Comparison of ENCODE assay signal across 10 cellular contexts in the genomic region with DNA sequence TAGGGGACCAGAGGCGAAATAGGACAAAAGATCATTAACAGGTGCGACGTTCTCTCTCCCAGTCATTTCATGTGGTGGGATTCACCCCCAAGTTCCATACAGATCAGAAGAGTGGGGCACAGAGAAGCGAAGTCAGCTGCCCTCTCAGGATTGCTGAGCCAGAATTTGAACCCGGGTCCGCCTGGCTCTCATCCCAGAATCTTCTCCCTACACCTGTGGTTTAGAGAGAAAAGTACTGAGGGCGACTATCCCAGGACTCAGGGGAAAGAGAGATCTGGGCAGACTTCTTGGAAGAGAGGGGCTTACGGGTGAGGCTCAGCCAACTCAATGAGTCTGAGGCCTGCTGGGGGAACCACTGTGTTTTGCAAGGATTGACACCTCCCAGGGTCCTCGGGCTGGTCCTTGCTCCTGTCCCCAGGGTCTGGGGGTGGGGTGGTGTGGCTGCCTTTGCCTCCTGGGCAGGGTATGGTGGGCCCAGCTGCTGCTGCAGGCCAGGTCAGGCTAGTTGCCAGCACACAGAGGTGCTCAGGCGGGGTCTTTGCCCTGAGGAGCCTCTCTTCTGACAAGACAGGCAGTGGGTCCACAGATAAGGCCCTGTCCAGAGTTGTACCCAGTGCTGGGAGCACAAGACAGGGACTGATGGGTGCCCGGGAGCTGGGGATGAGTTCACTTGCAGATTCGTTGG. TPM values are rescaled to one million over a fixed set of nuclear protein-coding genes. Genes with fewer than 3 reads are reported as not detected.
DNase-seq lines count a peak whose midpoint lies in the region; TF ChIP-seq lines count a peak whose summit lies in the region.
"Had no signal": no experiment of that assay in that cellular context is flagged by ENCODE, and none has a peak within 500 bp of the region (broad histone marks: within the 10 kb centered on the region; RNA-seq: fewer than 3 reads in every experiment).

No MANE protein-coding gene starts in this region.

- H3K9me2 ChIP-seq in hepatocyte (replicated peaks; ENCODE audit: insufficient read depth) = no peaks in the 10 kb centered on the region

- H3K4me1 ChIP-seq in HAP-1 = no peaks in the 10 kb centered on the region
- H3K4me1 ChIP-seq in hepatocyte (ENCODE audit: insufficient read depth) = peaks cover 47% of the 10 kb centered on the region
- H3K4me1 ChIP-seq in skeletal muscle satellite cell (ENCODE audit: control insufficient read depth, insufficient read depth, low read length) = peaks cover 61% of the 10 kb centered on the region

- DNase-seq in HAP-1 (ENCODE audit: low spot score in 2 of 2) (no peak), hepatocyte (ENCODE audit: low spot score) (no peak), NCI-H69 (lab: John Stamatoyannopoulos, UW) (no peak), KBM-7 (no peak), iPS-NIHi11 (ENCODE audit: low spot score) (no peak), DMS 273 (lab: John Stamatoyannopoulos, UW; ENCODE audit: unreplicated experiment) (no peak)
- no peak for DNase-seq in activated CD4-positive, alpha-beta memory T cell treated with anti-CD3 and anti-CD28 coated beads, Interleukin-2, amount 10 ng/mL, durations not matched to agents 7 days and 5 days

- WGBS in hepatocyte (ENCODE audit: low lambda C conversion rate, missing lambda C conversion rate) = 79% methylated on average over 12 of the region's 12 CpGs

- peak overlapping the region; percentile 47 for H3K4me3 Mint-ChIP-seq in activated CD4-positive, alpha-beta memory T cell treated with anti-CD3 and anti-CD28 coated beads, Interleukin-2, amount 10 ng/mL, durations not matched to agents 7 days and 5 days

- H3K4me3 ChIP-seq in HAP-1 (peak overlapping the region; percentile 49), hepatocyte (peak overlapping the region; percentile 93), skeletal muscle satellite cell (ENCODE audit: low read length) (peak overlapping the region; percentile 76)

- H3K27me3 Mint-ChIP-seq in activated CD4-positive, alpha-beta memory T cell treated with anti-CD3 and anti-CD28 coated beads, Interleukin-2, amount 10 ng/mL, durations not matched to agents 7 days and 5 days = peaks cover 31% of the 10 kb centered on the region

- H3K9me3 Mint-ChIP-seq in activated CD4-positive, alpha-beta memory T cell treated with anti-CD3 and anti-CD28 coated beads, Interleukin-2, amount 10 ng/mL, durations not matched to agents 7 days and 5 days = no peaks in the 10 kb centered on the region

- CTCF ChIA-PET in activated CD4-positive, alpha-beta memory T cell treated with anti-CD3 and anti-CD28 coated beads, Interleukin-2, amount 10 ng/mL, durations not matched to agents 7 days and 5 days (lab: Charles Lee) = no interaction called here

- peak overlapping the region; percentile 90 for H3K9ac ChIP-seq in skeletal muscle satellite cell (ENCODE audit: low read depth, low read length)

- no peak for TF ChIP-seq CTCF in hepatocyte (IDR thresholded peaks at IDR 0.05; ENCODE audit: poor library complexity)

- no peaks in the 10 kb centered on the region for H3K36me3 Mint-ChIP-seq in activated CD4-positive, alpha-beta memory T cell treated with anti-CD3 and anti-CD28 coated beads, Interleukin-2, amount 10 ng/mL, durations not matched to agents 7 days and 5 days (ENCODE audit: low read depth)

- no peak overlapping the region for H3K27ac Mint-ChIP-seq in activated CD4-positive, alpha-beta memory T cell treated with anti-CD3 and anti-CD28 coated beads, Interleukin-2, amount 10 ng/mL, durations not matched to agents 7 days and 5 days

- in situ Hi-C loops in HAP-1 (cut with MboI; ENCODE audit: low sequenced_read_pairs) (no loop called here), KBM-7 (cut with MboI; ENCODE audit: low pct_unique_long_range_greater_than_20kb, low sequenced_read_pairs) (no loop called here)

- H3K27ac ChIP-seq in hepatocyte = peak overlapping the region; percentile 91

- peaks cover 16% of the 10 kb centered on the region for H3K4me1 Mint-ChIP-seq in activated CD4-positive, alpha-beta memory T cell treated with anti-CD3 and anti-CD28 coated beads, Interleukin-2, amount 10 ng/mL, durations not matched to agents 7 days and 5 days

- no peaks in the 10 kb centered on the region for H3K27me3 ChIP-seq in HAP-1 (ENCODE audit: low read depth)
- no peaks in the 10 kb centered on the region for H3K27me3 ChIP-seq in hepatocyte
- no peaks in the 10 kb centered on the region for H3K27me3 ChIP-seq in skeletal muscle satellite cell (ENCODE audit: control insufficient read depth, insufficient read depth, low read length)

- POLR2A ChIA-PET in activated CD4-positive, alpha-beta memory T cell treated with anti-CD3 and anti-CD28 coated beads, Interleukin-2, amount 10 ng/mL, durations not matched to agents 7 days and 5 days (lab: Charles Lee) = interaction anchor here (1.5 kb wide), 1 partner anchor 15 kb away, joined by 3 read pairs; no protein-coding TSS in a partner anchor

- H4K20me1 ChIP-seq in hepatocyte (ENCODE audit: insufficient read depth, poor library complexity, severe bottlenecking) = no peaks in the 10 kb centered on the region

- H3K9me3 ChIP-seq in HAP-1 (no peaks in the 10 kb centered on the region), hepatocyte (ENCODE audit: low read depth) (no peaks in the 10 kb centered on the region), skeletal muscle satellite cell (replicated peaks; ENCODE audit: low read length) (no peaks in the 10 kb centered on the region)

- H3K36me3 ChIP-seq in HAP-1 (replicated peaks) = no peaks in the 10 kb centered on the region
- no peaks in the 10 kb centered on the region for H3K36me3 ChIP-seq in hepatocyte (replicated peaks; ENCODE audit: insufficient read depth, low read depth)
- H3K36me3 ChIP-seq in skeletal muscle satellite cell (ENCODE audit: insufficient read depth, low read length) = no peaks in the 10 kb centered on the region

- peaks cover 54% of the 10 kb centered on the region for H3K79me2 ChIP-seq in hepatocyte

- no peak overlapping the region for H2AFZ ChIP-seq in hepatocyte

- peak overlapping the region; percentile 86 for H3K4me2 ChIP-seq in hepatocyte
- peak overlapping the region; percentile 90 for H3K4me2 ChIP-seq in skeletal muscle satellite cell (ENCODE audit: low read length)

RNA-seq across cellular contexts. Expression of gene CAPN5, which starts 1.1 kb away (rescaled TPM):
- total RNA-seq in activated CD4-positive, alpha-beta memory T cell treated with anti-CD3 and anti-CD28 coated beads, Interleukin-2, amount 10 ng/mL, durations not matched to agents 7 days and 5 days = under 1 TPM; 0.43 to 0.65 TPM
- 25.2 and 29.1 TPM in 2 replicates for total RNA-seq in hepatocyte
- 28.8 and 34.6 TPM in 2 replicates for polyA plus RNA-seq in hepatocyte
- 21.2 and 21.5 TPM in 2 replicates for total RNA-seq in skeletal muscle satellite cell (2012; rRNA removed)

RNA-seq across cellular contexts. Expression of gene B3GNT6, which starts 33.7 kb away (rescaled TPM):
- not detected for total RNA-seq in activated CD4-positive, alpha-beta memory T cell treated with anti-CD3 and anti-CD28 coated beads, Interleukin-2, amount 10 ng/mL, durations not matched to agents 7 days and 5 days
- 0.12 and 0.33 TPM in 2 replicates for total RNA-seq in hepatocyte
- polyA plus RNA-seq in hepatocyte = not detected in 2 replicates
- not detected in 2 replicates for total RNA-seq in skeletal muscle satellite cell (2012; rRNA removed)
- total RNA-seq: cerebellum, pulmonary artery endothelial cell had no signal

RNA-seq across cellular contexts. Expression of gene OMP, which starts 34.7 kb away (rescaled TPM):
- total RNA-seq in activated CD4-positive, alpha-beta memory T cell treated with anti-CD3 and anti-CD28 coated beads, Interleukin-2, amount 10 ng/mL, durations not matched to agents 7 days and 5 days = not detected
- not detected in 2 replicates for total RNA-seq in hepatocyte
- 0.47 TPM in 1 of 2 replicates, not detected in the other for polyA plus RNA-seq in hepatocyte
- total RNA-seq in skeletal muscle satellite cell (2012; rRNA removed) = not detected in 2 replicates
- total RNA-seq: pulmonary artery endothelial cell had no signal

Comparison
In these comparisons a context has a peak if more than half of its experiments do, and no peak if none do; other contexts are left out.
1. RNA of gene CAPN5, which starts 1.1 kb away (total RNA-seq): 25.2 to 29.1 TPM in hepatocyte; 0.43 to 0.65 TPM in activated CD4-positive, alpha-beta memory T cell treated with anti-CD3 and anti-CD28 coated beads, Interleukin-2, amount 10 ng/mL, durations not matched to agents 7 days and 5 days; every median in the first group is over 10 times any median in the second.
2. Peak in every context shown above with its lines, with median percentiles within 50 percentile points of each other: H3K4me3 ChIP-seq.